In the genomic region with DNA sequence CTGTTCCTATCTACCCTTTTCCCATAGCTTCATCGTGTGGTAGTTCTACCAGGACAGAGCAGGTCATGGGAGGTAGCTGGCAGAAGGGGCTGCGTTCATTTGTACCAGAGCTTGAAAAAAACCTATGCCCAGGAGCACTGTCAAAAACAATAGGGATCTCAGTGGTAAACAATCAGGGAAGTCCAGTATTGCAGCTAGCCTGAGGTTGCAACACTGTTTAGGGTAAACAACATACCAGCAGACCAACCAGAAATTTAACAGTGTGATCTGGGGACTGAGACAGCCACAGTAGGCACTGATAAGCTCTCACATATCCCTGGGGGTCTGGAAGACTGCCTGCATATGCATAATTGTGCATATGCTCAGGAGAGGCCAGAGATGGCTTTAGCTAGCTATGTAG, we compare ENCODE assay signal across 1 cellular context.
TF ChIP-seq lines count a peak whose summit lies in the region.

No MANE protein-coding gene starts in this region.

TF ChIP-seq in HepG2, 621 proteins besides CTCF, POLR2A, EP300 and RAD21 (continued from another document and continues in another):
- TF ChIP-seq, protein P1, sequence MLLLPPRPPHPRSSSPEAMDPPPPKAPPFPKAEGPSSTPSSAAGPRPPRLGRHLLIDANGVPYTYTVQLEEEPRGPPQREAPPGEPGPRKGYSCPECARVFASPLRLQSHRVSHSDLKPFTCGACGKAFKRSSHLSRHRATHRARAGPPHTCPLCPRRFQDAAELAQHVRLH (CRISPR knock-in tag; IDR thresholded peaks at IDR 0.05; ENCODE audit: borderline replicate concordance, low read depth) = no peak
- TF ChIP-seq, protein P2, sequence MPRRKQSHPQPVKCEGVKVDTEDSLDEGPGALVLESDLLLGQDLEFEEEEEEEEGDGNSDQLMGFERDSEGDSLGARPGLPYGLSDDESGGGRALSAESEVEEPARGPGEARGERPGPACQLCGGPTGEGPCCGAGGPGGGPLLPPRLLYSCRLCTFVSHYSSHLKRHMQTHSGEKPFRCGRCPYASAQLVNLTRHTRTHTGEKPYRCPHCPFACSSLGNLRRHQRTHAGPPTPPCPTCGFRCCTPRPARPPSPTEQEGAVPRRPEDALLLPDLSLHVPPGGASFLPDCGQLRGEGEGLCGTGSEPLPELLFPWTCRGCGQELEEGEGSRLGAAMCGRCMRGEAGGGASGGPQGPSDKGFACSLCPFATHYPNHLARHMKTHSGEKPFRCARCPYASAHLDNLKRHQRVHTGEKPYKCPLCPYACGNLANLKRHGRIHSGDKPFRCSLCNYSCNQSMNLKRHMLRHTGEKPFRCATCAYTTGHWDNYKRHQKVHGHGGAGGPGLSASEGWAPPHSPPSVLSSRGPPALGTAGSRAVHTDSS (CRISPR knock-in tag; conservative IDR thresholded peaks at IDR 0.05) = no peak
- TF ChIP-seq, protein P3, sequence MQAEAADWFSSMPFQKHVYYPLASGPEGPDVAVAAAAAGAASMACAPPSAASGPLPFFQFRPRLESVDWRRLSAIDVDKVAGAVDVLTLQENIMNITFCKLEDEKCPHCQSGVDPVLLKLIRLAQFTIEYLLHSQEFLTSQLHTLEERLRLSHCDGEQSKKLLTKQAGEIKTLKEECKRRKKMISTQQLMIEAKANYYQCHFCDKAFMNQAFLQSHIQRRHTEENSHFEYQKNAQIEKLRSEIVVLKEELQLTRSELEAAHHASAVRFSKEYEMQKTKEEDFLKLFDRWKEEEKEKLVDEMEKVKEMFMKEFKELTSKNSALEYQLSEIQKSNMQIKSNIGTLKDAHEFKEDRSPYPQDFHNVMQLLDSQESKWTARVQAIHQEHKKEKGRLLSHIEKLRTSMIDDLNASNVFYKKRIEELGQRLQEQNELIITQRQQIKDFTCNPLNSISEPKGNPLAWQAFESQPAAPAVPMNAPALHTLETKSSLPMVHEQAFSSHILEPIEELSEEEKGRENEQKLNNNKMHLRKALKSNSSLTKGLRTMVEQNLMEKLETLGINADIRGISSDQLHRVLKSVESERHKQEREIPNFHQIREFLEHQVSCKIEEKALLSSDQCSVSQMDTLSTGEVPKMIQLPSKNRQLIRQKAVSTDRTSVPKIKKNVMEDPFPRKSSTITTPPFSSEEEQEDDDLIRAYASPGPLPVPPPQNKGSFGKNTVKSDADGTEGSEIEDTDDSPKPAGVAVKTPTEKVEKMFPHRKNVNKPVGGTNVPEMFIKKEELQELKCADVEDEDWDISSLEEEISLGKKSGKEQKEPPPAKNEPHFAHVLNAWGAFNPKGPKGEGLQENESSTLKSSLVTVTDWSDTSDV (CRISPR knock-in tag; IDR thresholded peaks at IDR 0.05) = no peak
- TF ChIP-seq PAF1 (CRISPR knock-in tag; IDR thresholded peaks at IDR 0.05) (no peak), FOXK1 (CRISPR knock-in tag; IDR thresholded peaks at IDR 0.05; ENCODE audit: borderline replicate concordance, low read depth) (peak; percentile 54; the same call in 1 of the 2 replicates), EHMT2 (IDR thresholded peaks at IDR 0.05; ENCODE audit: borderline replicate concordance, low read depth, low read length) (no peak), ZNF674 (CRISPR knock-in tag; IDR thresholded peaks at IDR 0.05; ENCODE audit: low read depth) (no peak), FOXO1 (CRISPR knock-in tag; IDR thresholded peaks at IDR 0.05) (peak; percentile 90), NFKBIZ (CRISPR knock-in tag; IDR thresholded peaks at IDR 0.05) (no peak), ZNF775 (CRISPR knock-in tag; IDR thresholded peaks at IDR 0.05; ENCODE audit: borderline replicate concordance) (no peak), ZNF33B (CRISPR knock-in tag; IDR thresholded peaks at IDR 0.05) (no peak), ELF1 (CRISPR knock-in tag; IDR thresholded peaks at IDR 0.05) (no peak), PPARG (CRISPR knock-in tag; conservative IDR thresholded peaks at IDR 0.05) (no peak; the same call in 1 of the 2 replicates), ZNF619 (CRISPR knock-in tag; IDR thresholded peaks at IDR 0.05) (no peak), TOE1 (CRISPR knock-in tag; IDR thresholded peaks at IDR 0.05) (no peak), ZNF12 (CRISPR knock-in tag; IDR thresholded peaks at IDR 0.05) (peak; percentile 42; the same call in 1 of the 2 replicates), ZNF160 (CRISPR knock-in tag; IDR thresholded peaks at IDR 0.05) (no peak), HNRNPH1 (optimal IDR thresholded peaks at IDR 0.05; ENCODE audit: low read depth, low read length) (no peak), ZNF569 (CRISPR knock-in tag; IDR thresholded peaks at IDR 0.05; ENCODE audit: borderline replicate concordance) (no peak), ZNF205 (CRISPR knock-in tag; IDR thresholded peaks at IDR 0.05) (no peak), PHB2 (IDR thresholded peaks at IDR 0.05; ENCODE audit: partially characterized antibody) (no peak), DPF2 (CRISPR knock-in tag; IDR thresholded peaks at IDR 0.05; ENCODE audit: borderline replicate concordance, low read depth) (peak; percentile 28; the same call in 1 of the 2 replicates), NAIF1 (CRISPR knock-in tag; IDR thresholded peaks at IDR 0.05; ENCODE audit: borderline replicate concordance) (no peak), TEAD3 (CRISPR knock-in tag; optimal IDR thresholded peaks at IDR 0.05; ENCODE audit: borderline replicate concordance) (peak; percentile 91), REXO4 (CRISPR knock-in tag; IDR thresholded peaks at IDR 0.05; ENCODE audit: borderline replicate concordance) (no peak), NFIB (CRISPR knock-in tag; IDR thresholded peaks at IDR 0.05; ENCODE audit: borderline replicate concordance) (no peak), ZFX (CRISPR knock-in tag; IDR thresholded peaks at IDR 0.05; ENCODE audit: low read depth) (no peak), ATAD3A (CRISPR knock-in tag; IDR thresholded peaks at IDR 0.05) (no peak), ZNF235 (CRISPR knock-in tag; IDR thresholded peaks at IDR 0.05; ENCODE audit: borderline replicate concordance) (no peak), HNRNPL (IDR thresholded peaks at IDR 0.05; ENCODE audit: low read depth, low read length) (no peak), ZNF777 (CRISPR knock-in tag; IDR thresholded peaks at IDR 0.05) (no peak), RXRB (CRISPR knock-in tag; IDR thresholded peaks at IDR 0.05; ENCODE audit: borderline replicate concordance) (peak; percentile 43; the same call in 1 of the 2 replicates), SOX13 (IDR thresholded peaks at IDR 0.05) (0 out of 2 replicates have a peak, but pooled peaks have one; percentile 43), SOX13 (CRISPR knock-in tag; conservative IDR thresholded peaks at IDR 0.05 in 1 of 2, IDR thresholded peaks at IDR 0.05 in 1 of 2) (peak in 1 of 2 experiments; percentile 91; a peak in 2 of 4 replicates), NCOA2 (CRISPR knock-in tag; IDR thresholded peaks at IDR 0.05) (peak; percentile 43)
- TF ChIP-seq, protein P4, sequence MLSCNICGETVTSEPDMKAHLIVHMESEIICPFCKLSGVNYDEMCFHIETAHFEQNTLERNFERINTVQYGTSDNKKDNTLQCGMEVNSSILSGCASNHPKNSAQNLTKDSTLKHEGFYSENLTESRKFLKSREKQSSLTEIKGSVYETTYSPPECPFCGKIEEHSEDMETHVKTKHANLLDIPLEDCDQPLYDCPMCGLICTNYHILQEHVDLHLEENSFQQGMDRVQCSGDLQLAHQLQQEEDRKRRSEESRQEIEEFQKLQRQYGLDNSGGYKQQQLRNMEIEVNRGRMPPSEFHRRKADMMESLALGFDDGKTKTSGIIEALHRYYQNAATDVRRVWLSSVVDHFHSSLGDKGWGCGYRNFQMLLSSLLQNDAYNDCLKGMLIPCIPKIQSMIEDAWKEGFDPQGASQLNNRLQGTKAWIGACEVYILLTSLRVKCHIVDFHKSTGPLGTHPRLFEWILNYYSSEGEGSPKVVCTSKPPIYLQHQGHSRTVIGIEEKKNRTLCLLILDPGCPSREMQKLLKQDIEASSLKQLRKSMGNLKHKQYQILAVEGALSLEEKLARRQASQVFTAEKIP (CRISPR knock-in tag; IDR thresholded peaks at IDR 0.05; ENCODE audit: borderline replicate concordance) = no peak
- TF ChIP-seq, protein P5, sequence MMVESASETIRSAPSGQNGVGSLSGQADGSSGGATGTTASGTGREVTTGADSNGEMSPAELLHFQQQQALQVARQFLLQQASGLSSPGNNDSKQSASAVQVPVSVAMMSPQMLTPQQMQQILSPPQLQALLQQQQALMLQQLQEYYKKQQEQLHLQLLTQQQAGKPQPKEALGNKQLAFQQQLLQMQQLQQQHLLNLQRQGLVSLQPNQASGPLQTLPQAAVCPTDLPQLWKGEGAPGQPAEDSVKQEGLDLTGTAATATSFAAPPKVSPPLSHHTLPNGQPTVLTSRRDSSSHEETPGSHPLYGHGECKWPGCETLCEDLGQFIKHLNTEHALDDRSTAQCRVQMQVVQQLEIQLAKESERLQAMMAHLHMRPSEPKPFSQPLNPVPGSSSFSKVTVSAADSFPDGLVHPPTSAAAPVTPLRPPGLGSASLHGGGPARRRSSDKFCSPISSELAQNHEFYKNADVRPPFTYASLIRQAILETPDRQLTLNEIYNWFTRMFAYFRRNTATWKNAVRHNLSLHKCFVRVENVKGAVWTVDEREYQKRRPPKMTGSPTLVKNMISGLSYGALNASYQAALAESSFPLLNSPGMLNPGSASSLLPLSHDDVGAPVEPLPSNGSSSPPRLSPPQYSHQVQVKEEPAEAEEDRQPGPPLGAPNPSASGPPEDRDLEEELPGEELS (CRISPR knock-in tag; IDR thresholded peaks at IDR 0.05) = peak; percentile 94
- TF ChIP-seq, protein P6, sequence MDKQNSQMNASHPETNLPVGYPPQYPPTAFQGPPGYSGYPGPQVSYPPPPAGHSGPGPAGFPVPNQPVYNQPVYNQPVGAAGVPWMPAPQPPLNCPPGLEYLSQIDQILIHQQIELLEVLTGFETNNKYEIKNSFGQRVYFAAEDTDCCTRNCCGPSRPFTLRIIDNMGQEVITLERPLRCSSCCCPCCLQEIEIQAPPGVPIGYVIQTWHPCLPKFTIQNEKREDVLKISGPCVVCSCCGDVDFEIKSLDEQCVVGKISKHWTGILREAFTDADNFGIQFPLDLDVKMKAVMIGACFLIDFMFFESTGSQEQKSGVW (CRISPR knock-in tag; IDR thresholded peaks at IDR 0.05; ENCODE audit: borderline replicate concordance) = no peak
- TF ChIP-seq, protein P7, sequence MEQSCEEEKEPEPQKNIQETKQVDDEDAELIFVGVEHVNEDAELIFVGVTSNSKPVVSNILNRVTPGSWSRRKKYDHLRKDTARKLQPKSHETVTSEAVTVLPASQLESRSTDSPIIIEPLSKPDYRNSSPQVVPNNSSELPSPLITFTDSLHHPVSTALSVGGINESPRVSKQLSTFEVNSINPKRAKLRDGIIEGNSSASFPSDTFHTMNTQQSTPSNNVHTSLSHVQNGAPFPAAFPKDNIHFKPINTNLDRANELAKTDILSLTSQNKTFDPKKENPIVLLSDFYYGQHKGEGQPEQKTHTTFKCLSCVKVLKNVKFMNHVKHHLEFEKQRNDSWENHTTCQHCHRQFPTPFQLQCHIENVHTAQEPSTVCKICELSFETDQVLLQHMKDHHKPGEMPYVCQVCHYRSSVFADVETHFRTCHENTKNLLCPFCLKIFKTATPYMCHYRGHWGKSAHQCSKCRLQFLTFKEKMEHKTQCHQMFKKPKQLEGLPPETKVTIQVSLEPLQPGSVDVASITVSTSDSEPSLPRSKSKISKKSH (CRISPR knock-in tag; IDR thresholded peaks at IDR 0.05; ENCODE audit: borderline replicate concordance) = no peak
- TF ChIP-seq, protein P8, sequence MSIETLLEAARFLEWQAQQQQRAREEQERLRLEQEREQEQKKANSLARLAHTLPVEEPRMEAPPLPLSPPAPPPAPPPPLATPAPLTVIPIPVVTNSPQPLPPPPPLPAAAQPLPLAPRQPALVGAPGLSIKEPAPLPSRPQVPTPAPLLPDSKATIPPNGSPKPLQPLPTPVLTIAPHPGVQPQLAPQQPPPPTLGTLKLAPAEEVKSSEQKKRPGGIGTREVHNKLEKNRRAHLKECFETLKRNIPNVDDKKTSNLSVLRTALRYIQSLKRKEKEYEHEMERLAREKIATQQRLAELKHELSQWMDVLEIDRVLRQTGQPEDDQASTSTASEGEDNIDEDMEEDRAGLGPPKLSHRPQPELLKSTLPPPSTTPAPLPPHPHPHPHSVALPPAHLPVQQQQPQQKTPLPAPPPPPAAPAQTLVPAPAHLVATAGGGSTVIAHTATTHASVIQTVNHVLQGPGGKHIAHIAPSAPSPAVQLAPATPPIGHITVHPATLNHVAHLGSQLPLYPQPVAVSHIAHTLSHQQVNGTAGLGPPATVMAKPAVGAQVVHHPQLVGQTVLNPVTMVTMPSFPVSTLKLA (IDR thresholded peaks at IDR 0.05) = no peak
- TF ChIP-seq, protein P9, sequence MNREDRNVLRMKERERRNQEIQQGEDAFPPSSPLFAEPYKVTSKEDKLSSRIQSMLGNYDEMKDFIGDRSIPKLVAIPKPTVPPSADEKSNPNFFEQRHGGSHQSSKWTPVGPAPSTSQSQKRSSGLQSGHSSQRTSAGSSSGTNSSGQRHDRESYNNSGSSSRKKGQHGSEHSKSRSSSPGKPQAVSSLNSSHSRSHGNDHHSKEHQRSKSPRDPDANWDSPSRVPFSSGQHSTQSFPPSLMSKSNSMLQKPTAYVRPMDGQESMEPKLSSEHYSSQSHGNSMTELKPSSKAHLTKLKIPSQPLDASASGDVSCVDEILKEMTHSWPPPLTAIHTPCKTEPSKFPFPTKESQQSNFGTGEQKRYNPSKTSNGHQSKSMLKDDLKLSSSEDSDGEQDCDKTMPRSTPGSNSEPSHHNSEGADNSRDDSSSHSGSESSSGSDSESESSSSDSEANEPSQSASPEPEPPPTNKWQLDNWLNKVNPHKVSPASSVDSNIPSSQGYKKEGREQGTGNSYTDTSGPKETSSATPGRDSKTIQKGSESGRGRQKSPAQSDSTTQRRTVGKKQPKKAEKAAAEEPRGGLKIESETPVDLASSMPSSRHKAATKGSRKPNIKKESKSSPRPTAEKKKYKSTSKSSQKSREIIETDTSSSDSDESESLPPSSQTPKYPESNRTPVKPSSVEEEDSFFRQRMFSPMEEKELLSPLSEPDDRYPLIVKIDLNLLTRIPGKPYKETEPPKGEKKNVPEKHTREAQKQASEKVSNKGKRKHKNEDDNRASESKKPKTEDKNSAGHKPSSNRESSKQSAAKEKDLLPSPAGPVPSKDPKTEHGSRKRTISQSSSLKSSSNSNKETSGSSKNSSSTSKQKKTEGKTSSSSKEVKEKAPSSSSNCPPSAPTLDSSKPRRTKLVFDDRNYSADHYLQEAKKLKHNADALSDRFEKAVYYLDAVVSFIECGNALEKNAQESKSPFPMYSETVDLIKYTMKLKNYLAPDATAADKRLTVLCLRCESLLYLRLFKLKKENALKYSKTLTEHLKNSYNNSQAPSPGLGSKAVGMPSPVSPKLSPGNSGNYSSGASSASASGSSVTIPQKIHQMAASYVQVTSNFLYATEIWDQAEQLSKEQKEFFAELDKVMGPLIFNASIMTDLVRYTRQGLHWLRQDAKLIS (CRISPR knock-in tag; IDR thresholded peaks at IDR 0.05) = no peak
